ENCODE assay signal across 8 cellular contexts in genomic region chr20:21719592-21720214, GRCh38. TPM values are rescaled to one million over a fixed set of nuclear protein-coding genes. Genes with fewer than 3 reads are reported as not detected.
A peak's percentile ranks its signal among the peaks of the same experiment; 100 is the strongest.
DNase-seq lines count a peak whose midpoint lies in the region; ATAC-seq, FAIRE-seq and TF ChIP-seq lines count a peak whose summit lies in the region.

No MANE protein-coding gene starts in this region.

- peak; percentile 75 for TF ChIP-seq CTCF in choroid plexus epithelial cell (conservative IDR thresholded peaks at IDR 0.05; ENCODE audit: low read depth, low read length)

- H3K4me3 ChIP-seq in choroid plexus epithelial cell (ENCODE audit: low read depth, low read length): no peak overlapping the region

- no peak for ATAC-seq in GM18873 (IDR thresholded peaks at IDR 0.05; ENCODE audit: low FRiP score, unreplicated experiment)
- no peak for ATAC-seq in GM21526 (IDR thresholded peaks at IDR 0.05; ENCODE audit: low FRiP score, unreplicated experiment)

- DNase-seq in G401 (ENCODE audit: low spot score): peak; percentile 46
- peak; percentile 62 to 68 for DNase-seq in Kasumi-1 (lab: John Stamatoyannopoulos, UW)
- DNase-seq in RCC 7860 (ENCODE audit: low spot score): peak; percentile 23
- DNase-seq in choroid plexus epithelial cell (ENCODE audit: low read depth): peak; percentile 82
- DNase-seq in mucosa of gallbladder (ENCODE audit: low spot score): peak; percentile 64

- FAIRE-seq in A204.1 (lab: Jason Lieb, UNC): peak; percentile 88
- peak; percentile 23 for FAIRE-seq in RCC 7860 (lab: Jason Lieb, UNC)

- in situ Hi-C loops in G401 (cut with HindIII; ENCODE audit: low sequenced_read_pairs): no loop called here

RNA-seq across cellular contexts. Expression of gene PAX1, which starts 14.2 kb away (rescaled TPM):
- total RNA-seq in G401 (2014; rRNA removed; shearing (Covaris generic)): not detected in 2 replicates
- total RNA-seq in mucosa of gallbladder: not detected

Comparison
In these comparisons a context has a peak if more than half of its experiments do, and no peak if none do; other contexts are left out.
1. DNase-seq: peak in every context shown above with its lines; median percentile 82 in choroid plexus epithelial cell; 65 in Kasumi-1; 64 in mucosa of gallbladder; 46 in G401; 23 in RCC 7860.